ENCODE assay signal across 23 cellular contexts in the genomic region with DNA sequence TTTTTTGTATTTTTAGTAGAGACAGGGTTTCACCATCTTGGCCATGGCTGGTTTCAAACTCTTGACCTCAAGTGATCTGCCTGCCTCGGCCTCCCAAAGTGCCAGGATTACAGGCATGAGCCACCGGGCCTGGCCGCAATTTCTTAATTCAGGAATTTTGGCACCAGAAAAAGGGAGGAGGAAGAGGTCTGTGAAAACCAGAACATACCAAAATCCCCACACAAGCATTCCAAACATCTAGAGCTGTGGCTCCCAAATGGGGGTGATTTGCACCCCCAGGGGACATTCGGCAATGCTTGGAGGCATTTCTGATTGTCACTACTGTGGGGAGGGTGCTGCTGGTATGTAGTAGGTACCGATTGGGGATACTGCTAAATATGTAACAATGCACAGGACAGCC.
"Had no signal": no experiment of that assay in that cellular context is flagged by ENCODE, and none has a peak within 500 bp of the region (broad histone marks: within the 10 kb centered on the region; RNA-seq: fewer than 3 reads in every experiment).

No MANE protein-coding gene starts in this region.

- H3K9me3 ChIP-seq: esophagus squamous epithelium, ovary, thyroid gland had no signal

- H3K9me3 Mint-ChIP-seq: activated CD4-positive, alpha-beta T cell treated with anti-CD3 and anti-CD28 coated beads, Interleukin-2, amount 10 ng/mL, durations not matched to agents 7 days and 5 days; activated naive CD4-positive, alpha-beta T cell treated with anti-CD3 and anti-CD28 coated beads, Interleukin-2, amount 10 ng/mL, durations not matched to agents 7 days and 5 days; activated naive CD8-positive, alpha-beta T cell treated with anti-CD3 and anti-CD28 coated beads, Interleukin-2, amount 50 U/mL, for 24 hours; activated T-cell treated with anti-CD3 and anti-CD28 coated beads, Interleukin-2, amount 50 U/mL, for 4 hours; stimulated activated naive B cell treated with anti-CD40 and anti-IgM and Interleukin-4, amounts not matched to agents 10 μg/mL and 1 μg/mL and 100 μg/mL, for 72 hours; T-helper 1 cell treated with Interleukin-12 subunit alpha and Interleukin-12 subunit beta and Interleukin-4 antibody, amounts not matched to agents 30 μg/mL and 1 μg/mL, for 36 hours had no signal

- H3K4me3 ChIP-seq: cardiac muscle cell, esophagus squamous epithelium, ovary, thyroid gland had no signal

- DNase-seq: activated CD4-positive, alpha-beta T cell treated with anti-CD3 and anti-CD28 coated beads, Interleukin-2, amount 10 ng/mL, durations not matched to agents 7 days and 5 days; activated CD8-positive, alpha-beta memory T cell treated with anti-CD3 and anti-CD28 coated beads, Interleukin-2, amount 50 U/mL, for 4 hours; activated CD8-positive, alpha-beta T cell treated with anti-CD3 and anti-CD28 coated beads, Interleukin-2, amount 10 ng/mL, durations not matched to agents 7 days and 5 days; activated effector memory CD4-positive, alpha-beta T cell treated with Interleukin-2 at 50 U/mL for 16 hours; activated naive CD4-positive, alpha-beta T cell treated with anti-CD3 and anti-CD28 coated beads, Interleukin-2, amount 10 ng/mL, durations not matched to agents 7 days and 5 days; activated naive CD8-positive, alpha-beta T cell treated with anti-CD3 and anti-CD28 coated beads, Interleukin-2, amount 50 U/mL, for 24 hours; activated T-cell treated with anti-CD3 and anti-CD28 coated beads, Interleukin-2, amount 50 U/mL, for 4 hours; aorta; dermis blood vessel endothelial cell; effector memory CD4-positive, alpha-beta T cell; esophagus squamous epithelium; foreskin melanocyte; glutamatergic neuron; hypothalamus; kidney; ovary; stimulated activated naive B cell treated with anti-CD40 and anti-IgM and Interleukin-4, amounts not matched to agents 10 μg/mL and 1 μg/mL and 100 μg/mL, for 72 hours; thyroid gland had no signal

- H3K27ac ChIP-seq: cardiac muscle cell, esophagus squamous epithelium, ovary, thyroid gland had no signal

- H3K36me3 Mint-ChIP-seq: activated naive CD4-positive, alpha-beta T cell treated with anti-CD3 and anti-CD28 coated beads, Interleukin-2, amount 10 ng/mL, durations not matched to agents 7 days and 5 days; stimulated activated naive B cell treated with anti-CD40 and anti-IgM and Interleukin-4, amounts not matched to agents 10 μg/mL and 1 μg/mL and 100 μg/mL, for 72 hours had no signal

- H3K4me1 Mint-ChIP-seq: activated CD4-positive, alpha-beta T cell treated with anti-CD3 and anti-CD28 coated beads, Interleukin-2, amount 10 ng/mL, durations not matched to agents 7 days and 5 days; activated naive CD4-positive, alpha-beta T cell treated with anti-CD3 and anti-CD28 coated beads, Interleukin-2, amount 10 ng/mL, durations not matched to agents 7 days and 5 days; activated naive CD8-positive, alpha-beta T cell treated with anti-CD3 and anti-CD28 coated beads, Interleukin-2, amount 50 U/mL, for 24 hours; stimulated activated naive B cell treated with anti-CD40 and anti-IgM and Interleukin-4, amounts not matched to agents 10 μg/mL and 1 μg/mL and 100 μg/mL, for 72 hours had no signal

- H3K4me3 Mint-ChIP-seq: activated CD4-positive, alpha-beta T cell treated with anti-CD3 and anti-CD28 coated beads, Interleukin-2, amount 10 ng/mL, durations not matched to agents 7 days and 5 days; activated CD8-positive, alpha-beta T cell treated with anti-CD3 and anti-CD28 coated beads, Interleukin-2, amount 10 ng/mL, durations not matched to agents 7 days and 5 days; activated naive CD4-positive, alpha-beta T cell treated with anti-CD3 and anti-CD28 coated beads, Interleukin-2, amount 10 ng/mL, durations not matched to agents 7 days and 5 days; activated naive CD8-positive, alpha-beta T cell treated with anti-CD3 and anti-CD28 coated beads, Interleukin-2, amount 50 U/mL, for 24 hours; activated T-cell treated with anti-CD3 and anti-CD28 coated beads, Interleukin-2, amount 50 U/mL, for 4 hours; stimulated activated naive B cell treated with anti-CD40 and anti-IgM and Interleukin-4, amounts not matched to agents 10 μg/mL and 1 μg/mL and 100 μg/mL, for 72 hours; T-helper 1 cell treated with Interleukin-12 subunit alpha and Interleukin-12 subunit beta and Interleukin-4 antibody, amounts not matched to agents 30 μg/mL and 1 μg/mL, for 36 hours had no signal

- H3K27ac Mint-ChIP-seq: activated CD4-positive, alpha-beta T cell treated with anti-CD3 and anti-CD28 coated beads, Interleukin-2, amount 10 ng/mL, durations not matched to agents 7 days and 5 days; activated CD8-positive, alpha-beta T cell treated with anti-CD3 and anti-CD28 coated beads, Interleukin-2, amount 10 ng/mL, durations not matched to agents 7 days and 5 days; activated naive CD4-positive, alpha-beta T cell treated with anti-CD3 and anti-CD28 coated beads, Interleukin-2, amount 10 ng/mL, durations not matched to agents 7 days and 5 days; activated naive CD8-positive, alpha-beta T cell treated with anti-CD3 and anti-CD28 coated beads, Interleukin-2, amount 50 U/mL, for 24 hours; stimulated activated naive B cell treated with anti-CD40 and anti-IgM and Interleukin-4, amounts not matched to agents 10 μg/mL and 1 μg/mL and 100 μg/mL, for 72 hours; T-helper 1 cell treated with Interleukin-12 subunit alpha and Interleukin-12 subunit beta and Interleukin-4 antibody, amounts not matched to agents 30 μg/mL and 1 μg/mL, for 36 hours had no signal

- H3K4me1 ChIP-seq: esophagus squamous epithelium, thyroid gland had no signal

- H3K27me3 ChIP-seq: cardiac muscle cell, esophagus squamous epithelium, ovary, thyroid gland had no signal

- H3K27me3 Mint-ChIP-seq: activated CD4-positive, alpha-beta T cell treated with anti-CD3 and anti-CD28 coated beads, Interleukin-2, amount 10 ng/mL, durations not matched to agents 7 days and 5 days; activated naive CD4-positive, alpha-beta T cell treated with anti-CD3 and anti-CD28 coated beads, Interleukin-2, amount 10 ng/mL, durations not matched to agents 7 days and 5 days; activated naive CD8-positive, alpha-beta T cell treated with anti-CD3 and anti-CD28 coated beads, Interleukin-2, amount 50 U/mL, for 24 hours; stimulated activated naive B cell treated with anti-CD40 and anti-IgM and Interleukin-4, amounts not matched to agents 10 μg/mL and 1 μg/mL and 100 μg/mL, for 72 hours had no signal

- ATAC-seq: activated CD4-positive, CD25-positive, alpha-beta regulatory T cell treated with anti-CD3 and anti-CD28 coated beads, Interleukin-2, amount 50 U/mL, for 24 hours; activated CD8-positive, alpha-beta T cell treated with anti-CD3 and anti-CD28 coated beads, Interleukin-2, amount 10 ng/mL, durations not matched to agents 7 days and 5 days; activated naive CD8-positive, alpha-beta T cell treated with anti-CD3 and anti-CD28 coated beads, Interleukin-2, amount 50 U/mL, for 24 hours; activated T-cell treated with anti-CD3 and anti-CD28 coated beads, Interleukin-2, amount 50 U/mL, for 4 hours; left lobe of liver; sciatic nerve; stimulated activated naive B cell treated with anti-CD40 and anti-IgM and Interleukin-4, amounts not matched to agents 10 μg/mL and 1 μg/mL and 100 μg/mL, for 72 hours had no signal

- H3K36me3 ChIP-seq: cardiac muscle cell, esophagus squamous epithelium, ovary, thyroid gland had no signal
